Comparison of ENCODE assay signal across 8 cellular contexts in genomic region chr1:200738348-200738732, GRCh38. TPM values are rescaled to one million over a fixed set of nuclear protein-coding genes. Genes with fewer than 3 reads are reported as not detected.
A peak's percentile ranks its signal among the peaks of the same experiment; 100 is the strongest.
DNase-seq lines count a peak whose midpoint lies in the region; ATAC-seq and FAIRE-seq lines count a peak whose summit lies in the region.

No MANE protein-coding gene starts in this region.

- H3K4me1 Mint-ChIP-seq in naive thymus-derived CD8-positive, alpha-beta T cell: peaks cover 16 to 35% (median 33%) of the 10 kb centered on the region in 4 donors

- no peaks in the 10 kb centered on the region for H3K36me3 ChIP-seq in BLaER1 treated with 17β-estradiol and CSF1 and Interleukin-3, amounts not matched to agents 10 nM and 100 nM
- H3K36me3 ChIP-seq in HUES6 (ENCODE audit: control insufficient read depth, insufficient read depth, low read length): 0 out of 2 replicates have a peak, but pooled peaks cover 4% of the 10 kb centered on the region

- DNase-seq in cerebellar cortex (ENCODE audit: low spot score) (peak; percentile 94), NCI-H2171 treated with DMSO at 0.1 percent for 48 hours (lab: John Stamatoyannopoulos, UW) (no peak), NCI-H748 (lab: John Stamatoyannopoulos, UW; ENCODE audit: unreplicated experiment) (no peak), HTR-8/SVneo (ENCODE audit: insufficient read length, low spot score) (no peak)
- peak in 1 of 10 donors; percentile 3 for DNase-seq in naive thymus-derived CD8-positive, alpha-beta T cell

- peaks cover 24 to 44% (median 32%) of the 10 kb centered on the region in 10 experiments for H3K4me1 ChIP-seq in BLaER1 treated with 17β-estradiol and CSF1 and Interleukin-3, amounts not matched to agents 10 nM and 100 nM
- peaks cover 17% of the 10 kb centered on the region for H3K4me1 ChIP-seq in HUES6 (ENCODE audit: control insufficient read depth, insufficient read depth, low read length)

- H3K9me3 Mint-ChIP-seq in naive thymus-derived CD8-positive, alpha-beta T cell: no peaks in the 10 kb centered on the region

- H3K4me3 ChIP-seq in BLaER1 treated with 17β-estradiol and CSF1 and Interleukin-3, amounts not matched to agents 10 nM and 100 nM: peak overlapping the region; percentile 75 to 88 (median 84); a peak in 19 of 20 replicates
- H3K4me3 ChIP-seq in HUES6 (ENCODE audit: low read depth, low read length): peak overlapping the region; percentile 61

- H3K4me2 ChIP-seq in BLaER1 treated with 17β-estradiol and CSF1 and Interleukin-3, amounts not matched to agents 10 nM and 100 nM: peak overlapping the region; percentile 65 to 94 (median 70)

- POLR2A ChIA-PET in naive thymus-derived CD8-positive, alpha-beta T cell (lab: Charles Lee): interaction anchor here (0.7 to 1.5 kb wide), 3 partner anchors 68 to 202 kb away, joined by 3 to 6 read pairs (median 4); no protein-coding TSS in a partner anchor

- H3K27ac ChIP-seq in BLaER1 treated with 17β-estradiol and CSF1 and Interleukin-3, amounts not matched to agents 10 nM and 100 nM: peak overlapping the region in 10 of 11 experiments; percentile 9 to 97 (median 48); a peak in 16 of 22 replicates
- H3K27ac ChIP-seq in HUES6 (ENCODE audit: low read depth, low read length): no peak overlapping the region

- no peaks in the 10 kb centered on the region for H3K36me3 Mint-ChIP-seq in naive thymus-derived CD8-positive, alpha-beta T cell

- no peaks in the 10 kb centered on the region for H3K9me3 ChIP-seq in BLaER1 treated with 17β-estradiol and CSF1 and Interleukin-3, amounts not matched to agents 10 nM and 100 nM (replicated peaks in 1 of 11)
- H3K9me3 ChIP-seq in HUES6 (ENCODE audit: control insufficient read depth, insufficient read depth, low read depth, low read length): no peaks in the 10 kb centered on the region

- no peak for FAIRE-seq in HTR-8/SVneo (lab: Jason Lieb, UNC)

- peak overlapping the region; percentile 93 to 99 (median 98) for H3K4me3 Mint-ChIP-seq in naive thymus-derived CD8-positive, alpha-beta T cell

- no peaks in the 10 kb centered on the region for H3K27me3 ChIP-seq in BLaER1 treated with 17β-estradiol and CSF1 and Interleukin-3, amounts not matched to agents 10 nM and 100 nM
- peaks cover 4% of the 10 kb centered on the region for H3K27me3 ChIP-seq in HUES6 (ENCODE audit: control insufficient read depth, insufficient read depth, low read length)

- peak overlapping the region; percentile 43 to 96 (median 67); a peak in 20 of 22 replicates for H3K9ac ChIP-seq in BLaER1 treated with 17β-estradiol and CSF1 and Interleukin-3, amounts not matched to agents 10 nM and 100 nM
- peak overlapping the region; percentile 47 for H3K9ac ChIP-seq in HUES6 (ENCODE audit: low read length)

- ATAC-seq in naive thymus-derived CD8-positive, alpha-beta T cell: no peak
- ATAC-seq in GM19328 (IDR thresholded peaks at IDR 0.05; ENCODE audit: unreplicated experiment): no peak

- H3K27me3 Mint-ChIP-seq in naive thymus-derived CD8-positive, alpha-beta T cell: peaks cover 0 to 7% (median 0%) of the 10 kb centered on the region in 5 donors

- H3K27ac Mint-ChIP-seq in naive thymus-derived CD8-positive, alpha-beta T cell: peak overlapping the region; percentile 61 to 96 (median 92)

- peaks cover 5 to 32% (median 11%) of the 10 kb centered on the region in 11 experiments; a peak in 14 of 22 replicates for H4K20me1 ChIP-seq in BLaER1 treated with 17β-estradiol and CSF1 and Interleukin-3, amounts not matched to agents 10 nM and 100 nM

RNA-seq across cellular contexts. Expression of gene CAMSAP2, which starts 0.4 kb away (rescaled TPM):
- 10 to 100 TPM in 1 of 2 experiments, 1 to 10 TPM in 1; 7.2 to 10.1 TPM for total RNA-seq in naive thymus-derived CD8-positive, alpha-beta T cell
- 1 to 10 TPM in 2 of 3 donors, under 1 TPM in 1; 0.71 to 2.0 (median 1.7) TPM for polyA plus RNA-seq in naive thymus-derived CD8-positive, alpha-beta T cell
